ENCODE assay signal across 1 cellular context in genomic region chr13:23628765-23629565, GRCh38.
TF ChIP-seq lines count a peak whose summit lies in the region.

No MANE protein-coding gene starts in this region.

TF ChIP-seq in IMR-90, 13 proteins besides CTCF, POLR2A, EP300 and RAD21:
- no peak for TF ChIP-seq SMC3 (IDR thresholded peaks at IDR 0.05; ENCODE audit: low read depth, low read length)
- no peak for TF ChIP-seq MAZ (IDR thresholded peaks at IDR 0.05; ENCODE audit: borderline replicate concordance, low read depth, low read length)
- no peak for TF ChIP-seq CEBPB (IDR thresholded peaks at IDR 0.05; ENCODE audit: low read depth, low read length)
- no peak for TF ChIP-seq BHLHE40 (IDR thresholded peaks at IDR 0.05; ENCODE audit: low read depth, low read length)
- no peak for TF ChIP-seq ELK1 (IDR thresholded peaks at IDR 0.05; ENCODE audit: borderline replicate concordance, low read depth, low read length)
- no peak for TF ChIP-seq MXI1 (IDR thresholded peaks at IDR 0.05; ENCODE audit: borderline replicate concordance, low read depth, low read length)
- TF ChIP-seq RCOR1 (IDR thresholded peaks at IDR 0.05; ENCODE audit: insufficient replicate concordance, low read length), result no peak
- no peak for TF ChIP-seq USF2 (IDR thresholded peaks at IDR 0.05; ENCODE audit: low read depth, low read length)
- no peak for TF ChIP-seq RFX5 (IDR thresholded peaks at IDR 0.05; ENCODE audit: low read depth, low read length)
- TF ChIP-seq MAFK (IDR thresholded peaks at IDR 0.05; ENCODE audit: low read depth, low read length), result no peak
- TF ChIP-seq CHD1 (IDR thresholded peaks at IDR 0.05; ENCODE audit: low read depth, low read length), result no peak
- no peak for TF ChIP-seq NFE2L2 (IDR thresholded peaks at IDR 0.05; ENCODE audit: low read depth, low read length)
- TF ChIP-seq FOS (IDR thresholded peaks at IDR 0.05; ENCODE audit: low read depth, low read length), result no peak
